ENCODE assay signal across 8 cellular contexts in genomic region chr2:130920417-130921030, GRCh38.
DNase-seq lines count a peak whose midpoint lies in the region; ATAC-seq, FAIRE-seq and TF ChIP-seq lines count a peak whose summit lies in the region.

No MANE protein-coding gene starts in this region.

- H3K36me3 ChIP-seq in prostate gland: no peaks in the 10 kb centered on the region

- no peak overlapping the region for H3K27ac Mint-ChIP-seq in activated naive CD4-positive, alpha-beta T cell treated with anti-CD3 and anti-CD28 coated beads, Interleukin-2, amount 50 U/mL, for 72 hours

- H3K4me3 ChIP-seq in prostate gland: no peak overlapping the region

- no peaks in the 10 kb centered on the region for H3K9me3 ChIP-seq in prostate gland

- peaks cover 2% of the 10 kb centered on the region for H3K27me3 ChIP-seq in prostate gland (replicated peaks; ENCODE audit: insufficient read depth)

- no peak for FAIRE-seq in GM12891 (lab: Jason Lieb, UNC)

- H3K27ac ChIP-seq in prostate gland: no peak overlapping the region

- no peaks in the 10 kb centered on the region for H3K36me3 Mint-ChIP-seq in activated naive CD4-positive, alpha-beta T cell treated with anti-CD3 and anti-CD28 coated beads, Interleukin-2, amount 50 U/mL, for 72 hours

- TF ChIP-seq POLR2A in prostate gland (IDR thresholded peaks at IDR 0.05) (no peak), GM12891 (IDR thresholded peaks at IDR 0.05; ENCODE audit: low read depth, low read length) (no peak)

- peak; percentile 23 for DNase-seq in DMS53 treated with DMSO at 0.1 percent for 48 hours (lab: John Stamatoyannopoulos, UW; ENCODE audit: unreplicated experiment)
- peak; percentile 74 for DNase-seq in SK-MEL-5 (ENCODE audit: low read depth, low spot score)
- peak in 1 of 2 donors; percentile 69 for DNase-seq in activated naive CD4-positive, alpha-beta T cell treated with anti-CD3 and anti-CD28 coated beads, Interleukin-2, amount 50 U/mL, for 72 hours (ENCODE audit: low spot score in 2 of 2)
- DNase-seq in head of caudate nucleus: peak; percentile 51 to 96 (median 90)
- peak; percentile 46 for DNase-seq in prostate gland (ENCODE audit: low spot score)
- DNase-seq in GM12891 (ENCODE audit: insufficient read length, low spot score): no peak

- WGBS in prostate gland: 32% methylated on average over 6 of the region's 6 CpGs

- H3K4me1 ChIP-seq in prostate gland (replicated peaks): no peaks in the 10 kb centered on the region

- in situ Hi-C loops in SK-MEL-5 (cut with HindIII; ENCODE audit: low pct_unique_long_range_greater_than_20kb, low sequenced_read_pairs): no loop called here

- peak; percentile 84 for TF ChIP-seq CTCF in LNCAP (IDR thresholded peaks at IDR 0.05)
- TF ChIP-seq CTCF in prostate gland (IDR thresholded peaks at IDR 0.05): peak; percentile 44 to 70 (median 68)

- intact Hi-C loops in head of caudate nucleus (cut with DNase I) (loop anchor here (2.0 kb wide), 1 partner anchor 124 kb away; no protein-coding TSS in a partner anchor), prostate gland (cut with DNase I) (loop anchor here (2.0 kb wide), 1 partner anchor 124 kb away; no protein-coding TSS in a partner anchor)

- no peaks in the 10 kb centered on the region for H3K9me3 Mint-ChIP-seq in activated naive CD4-positive, alpha-beta T cell treated with anti-CD3 and anti-CD28 coated beads, Interleukin-2, amount 50 U/mL, for 72 hours

- peak; percentile 46 to 48 for ATAC-seq in activated naive CD4-positive, alpha-beta T cell treated with anti-CD3 and anti-CD28 coated beads, Interleukin-2, amount 50 U/mL, for 72 hours
- ATAC-seq in GM21723 (IDR thresholded peaks at IDR 0.05; ENCODE audit: unreplicated experiment): no peak

TF ChIP-seq in GM12891, 5 proteins besides CTCF, POLR2A, EP300 and RAD21:
- TF ChIP-seq POLR2AphosphoS5 (IDR thresholded peaks at IDR 0.05; ENCODE audit: low read depth, low read length): no peak
- no peak for TF ChIP-seq POU2F2 (IDR thresholded peaks at IDR 0.05; ENCODE audit: low read depth, low read length)
- TF ChIP-seq TAF1 (IDR thresholded peaks at IDR 0.05; ENCODE audit: low read depth, low read length): no peak
- no peak for TF ChIP-seq PAX5 (IDR thresholded peaks at IDR 0.05; ENCODE audit: insufficient read depth, low read length, severe bottlenecking)
- TF ChIP-seq SPI1 (IDR thresholded peaks at IDR 0.05; ENCODE audit: low read depth, low read length): no peak
